In the genomic region with DNA sequence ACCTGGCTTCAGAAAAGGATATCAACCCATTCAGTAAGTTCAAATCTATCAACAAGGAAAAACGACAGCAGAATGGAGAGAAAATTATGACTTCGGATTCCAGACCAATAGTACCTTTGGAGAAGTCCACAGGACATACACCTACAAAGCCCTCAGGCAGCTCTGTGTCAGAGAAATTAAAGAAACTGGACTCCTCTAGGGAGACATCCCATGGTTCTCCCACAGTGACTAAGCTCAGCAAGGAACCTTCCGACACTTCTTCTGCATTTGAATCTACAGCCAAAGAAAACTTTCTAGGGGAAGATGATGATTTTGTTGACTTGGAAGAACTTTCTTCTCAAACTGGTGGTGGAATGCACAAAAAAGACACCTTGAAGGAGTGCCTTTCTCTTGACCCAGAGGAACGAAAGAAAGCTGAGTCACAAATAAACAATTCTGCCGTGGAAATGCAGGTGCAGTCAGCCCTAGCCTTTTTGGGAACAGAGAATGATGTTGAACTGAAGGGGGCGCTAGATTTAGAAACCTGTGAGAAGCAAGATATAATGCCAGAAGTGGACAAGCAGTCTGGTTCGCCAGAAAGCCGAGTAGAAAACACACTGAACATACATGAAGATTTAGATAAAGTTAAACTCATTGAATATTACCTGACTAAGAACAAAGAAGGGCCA, we compare ENCODE assay signal across 8 cellular contexts.
DNase-seq lines count a peak whose midpoint lies in the region; ATAC-seq and TF ChIP-seq lines count a peak whose summit lies in the region.

No MANE protein-coding gene starts in this region.

- ATAC-seq in GM21717 (IDR thresholded peaks at IDR 0.05; ENCODE audit: unreplicated experiment), result no peak
- no peak for ATAC-seq in HG03159 (IDR thresholded peaks at IDR 0.05; ENCODE audit: unreplicated experiment)
- no peak for ATAC-seq in sciatic nerve

- H3K4me3 ChIP-seq in Peyer's patch (no peak overlapping the region), fibroblast of pulmonary artery (replicated peaks; ENCODE audit: low read depth, low read length) (no peak overlapping the region)

- no peak overlapping the region for H3K27ac ChIP-seq in Peyer's patch

- intact Hi-C loops in sciatic nerve (cut with DNase I), result no loop called here

- H3K36me3 ChIP-seq in Peyer's patch, result peaks cover 0 to 47% (median 0%) of the 10 kb centered on the region in 3 donors

- no peaks in the 10 kb centered on the region for H3K9me3 ChIP-seq in Peyer's patch

- no peaks in the 10 kb centered on the region for H3K4me1 ChIP-seq in Peyer's patch

- TF ChIP-seq POLR2A in Peyer's patch (IDR thresholded peaks at IDR 0.05), result no peak

- H3K27me3 ChIP-seq in Peyer's patch, result no peaks in the 10 kb centered on the region

- DNase-seq in A172 (ENCODE audit: low spot score) (peak; percentile 18), Peyer's patch (no peak), fibroblast of pulmonary artery (ENCODE audit: low read depth) (peak; percentile 60), sciatic nerve (ENCODE audit: low spot score) (no peak)
- no peak for DNase-seq in activated CD8-positive, alpha-beta memory T cell treated with anti-CD3 and anti-CD28 coated beads for 24 hours

- peak; percentile 42; the same call in 1 of the 2 replicates for TF ChIP-seq CTCF in GM12874 (IDR thresholded peaks at IDR 0.05; ENCODE audit: insufficient read depth, low read depth, low read length)
- TF ChIP-seq CTCF in Peyer's patch (IDR thresholded peaks at IDR 0.05), result peak in 4 of 6 experiments; percentile 38 to 55 (median 53)
- peak; percentile 57 for TF ChIP-seq CTCF in fibroblast of pulmonary artery (IDR thresholded peaks at IDR 0.05; ENCODE audit: low read length, missing control alignments)

Comparison
In these comparisons a context has a peak if more than half of its experiments do, and no peak if none do; other contexts are left out.
1. DNase-seq: peak in A172 (single experiment) and fibroblast of pulmonary artery (single experiment); none in Peyer's patch (0 of 3), activated CD8-positive, alpha-beta memory T cell treated with anti-CD3 and anti-CD28 coated beads for 24 hours (single experiment) and sciatic nerve (single experiment).
2. Peak in every context shown above with its lines, with median percentiles within 50 percentile points of each other: CTCF ChIP-seq.